In genomic region chr19:3229346-3229743, GRCh38 we compare ENCODE assay signal across 20 cellular contexts. TPM values are rescaled to one million over a fixed set of nuclear protein-coding genes. Genes with fewer than 3 reads are reported as not detected.
"Had no signal": no experiment of that assay in that cellular context is flagged by ENCODE, and none has a peak within 500 bp of the region (broad histone marks: within the 10 kb centered on the region; RNA-seq: fewer than 3 reads in every experiment).

No MANE protein-coding gene starts in this region.

- H3K4me3 ChIP-seq: heart right ventricle, mucosa of descending colon, psoas muscle, stomach, thoracic aorta, transverse colon had no signal

- H3K9me3 ChIP-seq: heart right ventricle, mucosa of descending colon, psoas muscle, stomach, thoracic aorta, transverse colon had no signal

- DNase-seq: effector memory CD4-positive, alpha-beta T cell; heart right ventricle; islet precursor cell; mammary epithelial cell; mucosa of descending colon; psoas muscle; small intestine; stimulated activated CD4-positive, alpha-beta T cell treated with anti-CD3 and anti-CD28 coated beads, Interleukin-12 subunit alpha, Interleukin-12 subunit beta, amount 100 ng/mL, for 4 hours; stimulated activated naive CD4-positive, alpha-beta T cell; stomach; transverse colon had no signal

- H3K4me1 ChIP-seq: psoas muscle had no signal

- FAIRE-seq: endometrium, frontal cortex, small intestine had no signal

- H3K27ac ChIP-seq: heart right ventricle, psoas muscle, stomach, thoracic aorta, transverse colon had no signal

- H3K36me3 ChIP-seq: heart right ventricle, stomach, thoracic aorta, transverse colon had no signal

- ATAC-seq: left lobe of liver, mucosa of descending colon, psoas muscle had no signal

RNA-seq across cellular contexts. Expression of gene CELF5, which starts 4.9 kb away (rescaled TPM):
- total RNA-seq: esophagus mucosa, heart right ventricle, omental fat pad, psoas muscle, thoracic aorta had no signal
- polyA plus RNA-seq: fibroblast of lung; heart right ventricle; naive thymus-derived CD8-positive, alpha-beta T cell had no signal

RNA-seq across cellular contexts. Expression of gene S1PR4, which starts 50.8 kb away (rescaled TPM):
- total RNA-seq: fibroblast of lung, neural crest cell had no signal
- polyA plus RNA-seq: fibroblast of lung had no signal
